20 cellular contexts compared by ENCODE assay signal in genomic region chr18:50439460-50440015, GRCh38.
DNase-seq lines count a peak whose midpoint lies in the region; ATAC-seq, FAIRE-seq and TF ChIP-seq lines count a peak whose summit lies in the region.
"Had no signal": no experiment of that assay in that cellular context is flagged by ENCODE, and none has a peak within 500 bp of the region (broad histone marks: within the 10 kb centered on the region; RNA-seq: fewer than 3 reads in every experiment).

No MANE protein-coding gene starts in this region.

- TF ChIP-seq CTCF in HepG2 (CRISPR knock-in tag; IDR thresholded peaks at IDR 0.05) (no peak), right lobe of liver (IDR thresholded peaks at IDR 0.05) (no peak), WTC11 (IDR thresholded peaks at IDR 0.05) (no peak), H1 (IDR thresholded peaks at IDR 0.05; ENCODE audit: control extremely low read depth in 1 of 3, insufficient read depth in 1 of 3, low read depth in 1 of 3, low read length in 3 of 3) (no peak)

- no peaks in the 10 kb centered on the region for H3K36me3 ChIP-seq in HepG2 (replicated peaks in 1 of 2; ENCODE audit: control insufficient read depth in 1 of 2, insufficient read depth in 2 of 2, low read length in 2 of 2)
- H3K36me3 ChIP-seq in right lobe of liver, result no peaks in the 10 kb centered on the region
- H3K36me3 ChIP-seq in H1 (ENCODE audit: control insufficient read depth in 2 of 4, insufficient read depth in 4 of 4, low read length in 3 of 4), result no peaks in the 10 kb centered on the region; a peak in 1 of 8 replicates
- no peaks in the 10 kb centered on the region for H3K36me3 ChIP-seq in trophoblast cell (ENCODE audit: control insufficient read depth in 1 of 2, insufficient read depth in 2 of 2, low read length in 2 of 2)
- H3K36me3 ChIP-seq: BLaER1 had no signal

- intact Hi-C loops in HepG2 (cut with micrococcal nuclease; ENCODE audit: unreplicated experiment), result no loop called here
- intact Hi-C loops in right lobe of liver (cut with DNase I), result no loop called here

- peaks cover 17% of the 10 kb centered on the region for H3K36me3 Mint-ChIP-seq in WTC11
- H3K36me3 Mint-ChIP-seq in activated T-cell treated with anti-CD3 and anti-CD28 coated beads, Interleukin-2, amount 50 U/mL, for 72 hours (ENCODE audit: insufficient read depth in 2 of 2), result no peaks in the 10 kb centered on the region
- H3K36me3 Mint-ChIP-seq in activated naive CD8-positive, alpha-beta T cell treated with anti-CD3 and anti-CD28 coated beads for 36 hours, result no peaks in the 10 kb centered on the region
- H3K36me3 Mint-ChIP-seq: CD14-positive monocyte; CD4-positive, alpha-beta memory T cell had no signal

- H3K79me2 ChIP-seq in HepG2 (ENCODE audit: insufficient read depth, low read length) (no peaks in the 10 kb centered on the region), H1 (ENCODE audit: control insufficient read depth in 1 of 2, insufficient read depth in 2 of 2, low read length in 2 of 2) (no peaks in the 10 kb centered on the region), trophoblast cell (ENCODE audit: control insufficient read depth, insufficient read depth, low read length, poor library complexity) (no peaks in the 10 kb centered on the region)

- BruUV-seq in HepG2 (replicated peaks; lab: Mats Ljungman, UMichigan), result no TSS peak

- H2AK5ac ChIP-seq in H1 (ENCODE audit: low read depth, low read length), result no peak overlapping the region
- H2AK5ac ChIP-seq in trophoblast cell (ENCODE audit: low read length), result no peak overlapping the region

- H3K23me2 ChIP-seq in H1 (ENCODE audit: low read depth, low read length), result no peaks in the 10 kb centered on the region

- peaks cover 16% of the 10 kb centered on the region for H3K4me1 Mint-ChIP-seq in WTC11
- no peaks in the 10 kb centered on the region for H3K4me1 Mint-ChIP-seq in activated T-cell treated with anti-CD3 and anti-CD28 coated beads, Interleukin-2, amount 50 U/mL, for 72 hours (ENCODE audit: low read depth)
- H3K4me1 Mint-ChIP-seq in activated naive CD8-positive, alpha-beta T cell treated with anti-CD3 and anti-CD28 coated beads for 36 hours, result no peaks in the 10 kb centered on the region
- H3K4me1 Mint-ChIP-seq: CD14-positive monocyte; CD4-positive, alpha-beta memory T cell; IgD-negative memory B cell had no signal

- H2AFZ ChIP-seq in HepG2 (ENCODE audit: low read length), result no peak overlapping the region
- H2AFZ ChIP-seq in H1 (ENCODE audit: low read length), result no peak overlapping the region
- H2AFZ ChIP-seq in trophoblast cell (ENCODE audit: insufficient read depth, low read length, poor library complexity), result no peak overlapping the region
- H2AFZ ChIP-seq: GM23338 had no signal

- no peak overlapping the region for H3K4me3 ChIP-seq in HepG2 (replicated peaks in 1 of 3; ENCODE audit: insufficient read depth in 1 of 3, low read depth in 2 of 3, low read length in 3 of 3)
- H3K4me3 ChIP-seq in right lobe of liver, result no peak overlapping the region
- H3K4me3 ChIP-seq in H1 (ENCODE audit: extremely low read depth in 1 of 4, insufficient read depth in 2 of 4, low read depth in 3 of 4, low read length in 4 of 4), result no peak overlapping the region
- H3K4me3 ChIP-seq in trophoblast cell (ENCODE audit: low read depth, low read length), result no peak overlapping the region
- H3K4me3 ChIP-seq: BLaER1, GM23338 had no signal

- H3K14ac ChIP-seq in H1 (ENCODE audit: insufficient read length) (no peak overlapping the region), trophoblast cell (ENCODE audit: low read length) (no peak overlapping the region)

- H3K9me3 ChIP-seq in HepG2 (ENCODE audit: low read length) (peaks cover 7% of the 10 kb centered on the region), right lobe of liver (no peaks in the 10 kb centered on the region), H1 (ENCODE audit: insufficient read depth in 2 of 2, low read depth in 1 of 2, low read length in 1 of 2) (peaks cover 9 to 15% of the 10 kb centered on the region in 2 experiments), trophoblast cell (ENCODE audit: insufficient read depth, low read depth, low read length) (peaks cover 4% of the 10 kb centered on the region)

- no peak for ATAC-seq in HepG2
- ATAC-seq in right lobe of liver, result no peak
- ATAC-seq in WTC11, result no peak
- no peak for ATAC-seq in activated T-cell treated with anti-CD3 and anti-CD28 coated beads, Interleukin-2, amount 50 U/mL, for 72 hours (replicated peaks in 1 of 2)
- no peak for ATAC-seq in HG02885 (IDR thresholded peaks at IDR 0.05; ENCODE audit: poor library complexity, unreplicated experiment)
- ATAC-seq: GM23338 had no signal

- H3K9me3 Mint-ChIP-seq in WTC11, result peaks cover 32% of the 10 kb centered on the region
- H3K9me3 Mint-ChIP-seq in activated T-cell treated with anti-CD3 and anti-CD28 coated beads, Interleukin-2, amount 50 U/mL, for 72 hours, result no peaks in the 10 kb centered on the region
- H3K9me3 Mint-ChIP-seq in activated naive CD8-positive, alpha-beta T cell treated with anti-CD3 and anti-CD28 coated beads for 36 hours, result no peaks in the 10 kb centered on the region

- H3K79me1 ChIP-seq in H1 (ENCODE audit: low read depth, low read length), result no peaks in the 10 kb centered on the region
- H3K79me1 ChIP-seq in trophoblast cell (ENCODE audit: low read length), result no peaks in the 10 kb centered on the region

- in situ Hi-C loops in HepG2 (cut with HindIII; ENCODE audit: extremely low pct_ligation_motif_present, low pct_unique_long_range_greater_than_20kb), result no loop called here

- TF ChIP-seq EP300 in HepG2 (IDR thresholded peaks at IDR 0.05; ENCODE audit: low read depth in 2 of 2, low read length in 2 of 2), result no peak
- no peak for TF ChIP-seq EP300 in HepG2 (CRISPR knock-in tag; IDR thresholded peaks at IDR 0.05; ENCODE audit: borderline replicate concordance)
- TF ChIP-seq EP300 in H1 (IDR thresholded peaks at IDR 0.05; ENCODE audit: borderline replicate concordance in 1 of 2, low read depth in 2 of 2, low read length in 2 of 2), result no peak

- no peak overlapping the region for H3K18ac ChIP-seq in H1 (ENCODE audit: extremely low read depth, low read length)
- no peak overlapping the region for H3K18ac ChIP-seq in trophoblast cell (ENCODE audit: low read length)

- no peak overlapping the region for H3K4me3 Mint-ChIP-seq in WTC11
- no peak overlapping the region for H3K4me3 Mint-ChIP-seq in activated T-cell treated with anti-CD3 and anti-CD28 coated beads, Interleukin-2, amount 50 U/mL, for 72 hours
- H3K4me3 Mint-ChIP-seq in activated naive CD8-positive, alpha-beta T cell treated with anti-CD3 and anti-CD28 coated beads for 36 hours, result no peak overlapping the region
- H3K4me3 Mint-ChIP-seq: CD14-positive monocyte; CD4-positive, alpha-beta memory T cell; GM23338; IgD-negative memory B cell had no signal

- POLR2A ChIA-PET in HepG2 (lab: Yijun Ruan, JAX), result no interaction called here
- POLR2A ChIA-PET in WTC11 (lab: Charles Lee), result no interaction called here
- POLR2A ChIA-PET in H1 (lab: Charles Lee; ENCODE audit: partially characterized antibody), result no interaction called here

- H3K4me1 ChIP-seq in HepG2 (ENCODE audit: insufficient read depth, low read length), result no peaks in the 10 kb centered on the region
- H3K4me1 ChIP-seq in right lobe of liver, result no peaks in the 10 kb centered on the region
- peaks cover 0 to 7% (median 4%) of the 10 kb centered on the region in 4 experiments; a peak in 3 of 7 replicates for H3K4me1 ChIP-seq in H1 (replicated peaks in 1 of 4; ENCODE audit: control insufficient read depth in 3 of 4, insufficient read depth in 4 of 4, low read length in 3 of 4)
- no peaks in the 10 kb centered on the region for H3K4me1 ChIP-seq in trophoblast cell (ENCODE audit: control insufficient read depth in 1 of 2, insufficient read depth in 2 of 2, low read length in 2 of 2)
- H3K4me1 ChIP-seq: BLaER1 had no signal

- H2BK120ac ChIP-seq in H1 (replicated peaks; ENCODE audit: low read depth, low read length) (no peak overlapping the region), trophoblast cell (ENCODE audit: insufficient read depth, low read length, poor library complexity) (no peak overlapping the region)

- H2BK15ac ChIP-seq in H1 (ENCODE audit: low read length), result no peak overlapping the region

- H4K20me1 ChIP-seq in HepG2 (ENCODE audit: insufficient read depth, low read length) (no peaks in the 10 kb centered on the region), H1 (replicated peaks in 1 of 2; ENCODE audit: control insufficient read depth in 1 of 2, insufficient read depth in 2 of 2, low read length in 2 of 2) (no peaks in the 10 kb centered on the region)
- H4K20me1 ChIP-seq: BLaER1 had no signal

- H3K27ac ChIP-seq in HepG2 (ENCODE audit: extremely low read length, insufficient read depth, low read length), result no peak overlapping the region
- no peak overlapping the region for H3K27ac ChIP-seq in right lobe of liver
- no peak overlapping the region for H3K27ac ChIP-seq in H1 (ENCODE audit: low read depth, low read length)
- H3K27ac ChIP-seq in trophoblast cell (ENCODE audit: low read depth, low read length), result no peak overlapping the region
- H3K27ac ChIP-seq: BLaER1 had no signal

- FAIRE-seq in HepG2 (lab: Jason Lieb, UNC), result no peak
- FAIRE-seq in H1 (lab: Jason Lieb, UNC), result no peak
- FAIRE-seq: G401.6, GM12891, HTR-8/SVneo had no signal

- H4K8ac ChIP-seq in H1 (ENCODE audit: extremely low read depth, insufficient read depth, low read length) (no peak overlapping the region), trophoblast cell (ENCODE audit: low read depth, low read length) (no peak overlapping the region)

- H3K4me2 ChIP-seq in HepG2 (ENCODE audit: low read depth, low read length) (no peak overlapping the region), H1 (ENCODE audit: insufficient read depth in 1 of 2, low read depth in 2 of 2, low read length in 2 of 2) (no peak overlapping the region), trophoblast cell (ENCODE audit: low read length) (no peak overlapping the region)
- H3K4me2 ChIP-seq: BLaER1, GM23338 had no signal

- 6% methylated on average over 2 of the region's 2 CpGs for WGBS in HepG2 (ENCODE audit: low lambda C conversion rate)
- 33% methylated on average over 1 of the region's 2 CpGs for WGBS in right lobe of liver (ENCODE audit: insufficient coverage, low coverage, low lambda C conversion rate, missing lambda C conversion rate)
- WGBS in H1 (ENCODE audit: extremely low coverage in 1 of 2, insufficient coverage in 1 of 2, insufficient read length in 1 of 2, insufficient replicate concordance in 2 of 2, low coverage in 1 of 2, low lambda C conversion rate in 2 of 2, missing lambda C conversion rate in 1 of 2), 2 experiments, result 89% methylated on average over 2 of the region's 2 CpGs; no CpG with 5 or more reads in 1 of the 2 experiments
- WGBS in trophoblast cell (ENCODE audit: extremely low coverage, insufficient coverage, insufficient read length), result no CpG with 5 or more reads among the region's 2 CpGs

- DNase-seq in HepG2 (ENCODE audit: low spot score), result no peak
- no peak for DNase-seq in right lobe of liver
- no peak for DNase-seq in WTC11 (ENCODE audit: low spot score)
- no peak for DNase-seq in H1 (ENCODE audit: low read depth in 1 of 2, low spot score in 2 of 2)
- peak; percentile 46 to 75 for DNase-seq in trophoblast cell
- no peak for DNase-seq in activated T-cell treated with anti-CD3 and anti-CD28 coated beads, Interleukin-2, amount 50 U/mL, for 72 hours
- DNase-seq in activated naive CD8-positive, alpha-beta T cell treated with anti-CD3 and anti-CD28 coated beads for 36 hours, result no peak
- DNase-seq: 8988T; Calu3; CD4-positive, alpha-beta memory T cell; H9; KG1 had no signal

- H2BK12ac ChIP-seq in H1 (ENCODE audit: low read depth, low read length) (no peak overlapping the region), trophoblast cell (ENCODE audit: low read length) (no peak overlapping the region)

- no peak overlapping the region for H2BK20ac ChIP-seq in H1 (ENCODE audit: low read length)

- H2BK5ac ChIP-seq in H1 (ENCODE audit: low read depth, low read length), result no peak overlapping the region
- H2BK5ac ChIP-seq in trophoblast cell (ENCODE audit: low read depth, low read length, poor library complexity), result no peak overlapping the region

- no peak overlapping the region for H3K56ac ChIP-seq in H1 (replicated peaks; ENCODE audit: insufficient read length, low read depth, low read length)

- no peak overlapping the region for H3K27ac Mint-ChIP-seq in WTC11
- H3K27ac Mint-ChIP-seq in activated T-cell treated with anti-CD3 and anti-CD28 coated beads, Interleukin-2, amount 50 U/mL, for 72 hours, result no peak overlapping the region
- H3K27ac Mint-ChIP-seq in activated naive CD8-positive, alpha-beta T cell treated with anti-CD3 and anti-CD28 coated beads for 36 hours, result no peak overlapping the region
- H3K27ac Mint-ChIP-seq: CD14-positive monocyte; CD4-positive, alpha-beta memory T cell; GM23338; H9; IgD-negative memory B cell had no signal

- no peak overlapping the region for H4K12ac ChIP-seq in trophoblast cell (ENCODE audit: low read depth, low read length)

- CTCF ChIA-PET in HepG2 (lab: Yijun Ruan, JAX; ENCODE audit: low intra/inter-chr PET ratio, low total read pairs), result no interaction called here
- CTCF ChIA-PET in WTC11 (lab: Charles Lee), result no interaction called here
- CTCF ChIA-PET in H1 (lab: Charles Lee; ENCODE audit: partially characterized antibody), result interaction anchor here (1.4 kb wide), 1 partner anchor 10 kb away, joined by 4 read pairs; no protein-coding TSS in a partner anchor

- TF ChIP-seq RAD21 in HepG2 (CRISPR knock-in tag; IDR thresholded peaks at IDR 0.05) (no peak), H1 (IDR thresholded peaks at IDR 0.05 in 1 of 2, conservative IDR thresholded peaks at IDR 0.05 in 1 of 2; ENCODE audit: low read depth in 2 of 2, low read length in 2 of 2) (no peak)

- H3K9ac ChIP-seq in HepG2 (ENCODE audit: insufficient read depth, low read depth, low read length), result no peak overlapping the region
- no peak overlapping the region for H3K9ac ChIP-seq in H1 (replicated peaks in 1 of 4; ENCODE audit: extremely low read depth in 1 of 4, low read depth in 3 of 4, low read length in 3 of 4)
- H3K9ac ChIP-seq in trophoblast cell (ENCODE audit: low read length), result no peak overlapping the region
- H3K9ac ChIP-seq: BLaER1 had no signal

- H3K4ac ChIP-seq in H1 (replicated peaks; ENCODE audit: insufficient read length, low read depth, low read length), result no peak overlapping the region
- H3K4ac ChIP-seq in trophoblast cell (ENCODE audit: low read depth, low read length), result no peak overlapping the region

- no peak overlapping the region for H4K5ac ChIP-seq in H1 (ENCODE audit: insufficient read length, low read depth, low read length)

- TF ChIP-seq POLR2A in HepG2 (IDR thresholded peaks at IDR 0.05; ENCODE audit: insufficient read depth in 1 of 2, low read depth in 2 of 2, low read length in 2 of 2) (no peak), right lobe of liver (IDR thresholded peaks at IDR 0.05) (no peak), H1 (IDR thresholded peaks at IDR 0.05; ENCODE audit: control extremely low read depth in 1 of 2, low read depth in 2 of 2, low read length in 2 of 2) (no peak)

- H4K91ac ChIP-seq in H1 (replicated peaks; ENCODE audit: insufficient read length, low read length) (no peak overlapping the region), trophoblast cell (ENCODE audit: low read depth, low read length) (no peak overlapping the region)

- H3K23ac ChIP-seq in H1 (ENCODE audit: insufficient read length), result no peak overlapping the region
- H3K23ac ChIP-seq in trophoblast cell (ENCODE audit: low read length), result peak overlapping the region; percentile 87

- H3K27me3 Mint-ChIP-seq in WTC11 (ENCODE audit: low read depth), result peaks cover 3% of the 10 kb centered on the region; the same call in 1 of the 2 replicates
- H3K27me3 Mint-ChIP-seq in activated T-cell treated with anti-CD3 and anti-CD28 coated beads, Interleukin-2, amount 50 U/mL, for 72 hours (ENCODE audit: low read depth), result no peaks in the 10 kb centered on the region
- peaks cover 12% of the 10 kb centered on the region for H3K27me3 Mint-ChIP-seq in activated naive CD8-positive, alpha-beta T cell treated with anti-CD3 and anti-CD28 coated beads for 36 hours

- H3K27me3 ChIP-seq in HepG2 (ENCODE audit: control insufficient read depth in 1 of 2, insufficient read depth in 2 of 2, low read length in 2 of 2) (no peaks in the 10 kb centered on the region), right lobe of liver (no peaks in the 10 kb centered on the region), H1 (replicated peaks in 1 of 4; ENCODE audit: control insufficient read depth in 3 of 4, extremely low read depth in 1 of 4, insufficient read depth in 3 of 4, low read length in 3 of 4) (no peaks in the 10 kb centered on the region), trophoblast cell (ENCODE audit: insufficient read depth, low read length) (no peaks in the 10 kb centered on the region)
- H3K27me3 ChIP-seq: BLaER1 had no signal

Comparison
In these comparisons a context has a peak if more than half of its experiments do, and no peak if none do; other contexts are left out.
1. DNase-seq: peak in trophoblast cell (2 of 2); none in HepG2 (single experiment), right lobe of liver (0 of 3), WTC11 (single experiment), H1 (0 of 2), activated T-cell treated with anti-CD3 and anti-CD28 coated beads, Interleukin-2, amount 50 U/mL, for 72 hours (0 of 2) and activated naive CD8-positive, alpha-beta T cell treated with anti-CD3 and anti-CD28 coated beads for 36 hours (single experiment).